In genomic region chr19:51476164-51476563, GRCh38 we compare ENCODE assay signal across 1 cellular context.
TF ChIP-seq lines count a peak whose summit lies in the region.

No MANE protein-coding gene starts in this region.

TF ChIP-seq in K562, 482 proteins besides CTCF, POLR2A, EP300 and RAD21:
- TF ChIP-seq BCOR (IDR thresholded peaks at IDR 0.05) (peak; percentile 89), BCL6 (CRISPR knock-in tag; IDR thresholded peaks at IDR 0.05) (no peak), ZNF146 (CRISPR knock-in tag; IDR thresholded peaks at IDR 0.05; ENCODE audit: unreplicated experiment) (peak; percentile 99), KDM1A (IDR thresholded peaks at IDR 0.05) (peak; percentile 35 to 42; a peak in 2 of 4 replicates), ZBTB49 (CRISPR knock-in tag; IDR thresholded peaks at IDR 0.05; ENCODE audit: borderline replicate concordance) (no peak), RBM25 (IDR thresholded peaks at IDR 0.05; ENCODE audit: low read depth, low read length, severe bottlenecking) (peak; percentile 85), NFE2 (IDR thresholded peaks at IDR 0.05; ENCODE audit: low read depth) (no peak), SMARCA5 (IDR thresholded peaks at IDR 0.05) (peak; percentile 46; the same call in 1 of the 2 replicates), SAFB2 (IDR thresholded peaks at IDR 0.05; ENCODE audit: borderline replicate concordance, low read depth, low read length, severe bottlenecking) (no peak), ZNF592 (IDR thresholded peaks at IDR 0.05) (no peak)
